In genomic region chr1:201252833-201253810, GRCh38 we compare ENCODE assay signal across 17 cellular contexts. TPM values are rescaled to one million over a fixed set of nuclear protein-coding genes. Genes with fewer than 3 reads are reported as not detected.
DNase-seq lines count a peak whose midpoint lies in the region; ATAC-seq and TF ChIP-seq lines count a peak whose summit lies in the region.
"Had no signal": no experiment of that assay in that cellular context is flagged by ENCODE, and none has a peak within 500 bp of the region (broad histone marks: within the 10 kb centered on the region; RNA-seq: fewer than 3 reads in every experiment).

No MANE protein-coding gene starts in this region.

- H3K4me3 ChIP-seq in right atrium auricular region, result no peak overlapping the region
- H3K4me3 ChIP-seq: dorsolateral prefrontal cortex, esophagus squamous epithelium, sigmoid colon had no signal

- intact Hi-C loops in Right ventricle myocardium inferior (cut with DNase I), result loop anchor here (5.0 kb wide), 1 partner anchor 109 kb away; no protein-coding TSS in a partner anchor

- no peaks in the 10 kb centered on the region for H3K4me1 Mint-ChIP-seq in type B pancreatic cell (ENCODE audit: unreplicated experiment)
- H3K4me1 Mint-ChIP-seq: memory B cell had no signal

- no peaks in the 10 kb centered on the region for H3K27me3 ChIP-seq in right atrium auricular region
- H3K27me3 ChIP-seq: neutrophil had no signal

- no peaks in the 10 kb centered on the region for H3K9me3 Mint-ChIP-seq in type B pancreatic cell
- H3K9me3 Mint-ChIP-seq: CD8-positive, alpha-beta T cell; memory B cell had no signal

- no peaks in the 10 kb centered on the region for H3K36me3 Mint-ChIP-seq in type B pancreatic cell
- H3K36me3 Mint-ChIP-seq: CD8-positive, alpha-beta T cell; memory B cell had no signal

- H3K36me3 ChIP-seq in right atrium auricular region, result no peaks in the 10 kb centered on the region
- H3K36me3 ChIP-seq: esophagus squamous epithelium, neutrophil, sigmoid colon had no signal

- no peak overlapping the region for H3K27ac ChIP-seq in right atrium auricular region
- H3K27ac ChIP-seq: dorsolateral prefrontal cortex, neutrophil, sigmoid colon had no signal

- H3K4me1 ChIP-seq in right atrium auricular region, result no peaks in the 10 kb centered on the region
- H3K4me1 ChIP-seq: sigmoid colon had no signal

- H3K27ac Mint-ChIP-seq in type B pancreatic cell, result no peak overlapping the region
- H3K27ac Mint-ChIP-seq: CD8-positive, alpha-beta T cell; memory B cell had no signal

- DNase-seq in right atrium auricular region (ENCODE audit: low spot score) (peak; percentile 13), Right ventricle myocardium inferior (ENCODE audit: missing footprints) (no peak), NCI-H510A treated with DMSO at 0.1 percent for 48 hours (lab: John Stamatoyannopoulos, UW) (peak; percentile 59), iPS-NIHi7 (ENCODE audit: extremely low spot score) (peak; percentile 8), type B pancreatic cell (ENCODE audit: extremely low spot score, unreplicated experiment) (peak; percentile 63), GOT3 (lab: John Stamatoyannopoulos, UW) (no peak), activated T-cell treated with anti-CD3 and anti-CD28 coated beads for 4 hours (no peak)
- DNase-seq: activated CD4-positive, alpha-beta T cell treated with anti-CD3 and anti-CD28 coated beads, Interleukin-2, amount 50 U/mL, for 48 hours; dorsolateral prefrontal cortex; EL; esophagus squamous epithelium; NCI-H187; sigmoid colon had no signal

- TF ChIP-seq CTCF in right atrium auricular region (IDR thresholded peaks at IDR 0.05), result no peak
- TF ChIP-seq CTCF in type B pancreatic cell (conservative IDR thresholded peaks at IDR 0.05), result no peak

- H3K4me3 Mint-ChIP-seq in type B pancreatic cell, result no peak overlapping the region
- H3K4me3 Mint-ChIP-seq: CD8-positive, alpha-beta T cell; memory B cell had no signal

- ATAC-seq in Right ventricle myocardium inferior (no peak), HG02759 (IDR thresholded peaks at IDR 0.05; ENCODE audit: unreplicated experiment) (no peak)
- ATAC-seq: CD8-positive, alpha-beta T cell had no signal

- H3K9me3 ChIP-seq in right atrium auricular region, result no peaks in the 10 kb centered on the region
- H3K9me3 ChIP-seq: esophagus squamous epithelium, neutrophil, sigmoid colon had no signal

- H3K27me3 Mint-ChIP-seq in type B pancreatic cell, result peaks cover 4% of the 10 kb centered on the region

RNA-seq across cellular contexts. Expression of gene PKP1, which starts 30.2 kb away (rescaled TPM):
- 1 to 10 TPM in 1 of 2 donors, not detected in 1; 2.3 TPM for total RNA-seq in right atrium auricular region
- 0.16 TPM for total RNA-seq in Right ventricle myocardium inferior
- total RNA-seq in type B pancreatic cell (ENCODE audit: low replicate concordance), result 7.6 and 30.7 TPM in 2 replicates
- total RNA-seq: CD8-positive, alpha-beta T cell had no signal

Comparison
In these comparisons a context has a peak if more than half of its experiments do, and no peak if none do; other contexts are left out.
1. DNase-seq: peak in right atrium auricular region (single experiment), NCI-H510A treated with DMSO at 0.1 percent for 48 hours (single experiment), iPS-NIHi7 (single experiment) and type B pancreatic cell (single experiment); none in Right ventricle myocardium inferior (single experiment), GOT3 (single experiment) and activated T-cell treated with anti-CD3 and anti-CD28 coated beads for 4 hours (single experiment).